ENCODE assay signal across 21 cellular contexts in the genomic region with DNA sequence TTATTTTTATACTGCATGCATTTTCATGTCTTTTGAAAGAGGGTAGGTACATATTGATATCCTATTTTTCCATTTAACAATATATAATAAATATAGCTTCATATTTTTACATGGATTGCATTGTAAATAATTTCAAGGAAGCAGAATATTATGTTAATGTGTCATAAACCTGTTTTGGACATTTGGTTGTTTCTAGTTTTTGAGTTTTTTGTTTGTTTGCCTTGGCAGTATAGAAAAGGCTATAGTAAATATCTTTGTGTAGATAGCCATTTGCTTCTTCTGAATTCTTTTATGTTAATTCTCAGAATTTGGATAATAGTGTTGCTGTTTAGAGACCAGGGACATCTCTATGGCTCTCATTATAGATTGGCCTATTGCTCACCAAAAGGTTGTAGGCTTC.
DNase-seq lines count a peak whose midpoint lies in the region; ATAC-seq, FAIRE-seq and TF ChIP-seq lines count a peak whose summit lies in the region.
"Had no signal": no experiment of that assay in that cellular context is flagged by ENCODE, and none has a peak within 500 bp of the region (broad histone marks: within the 10 kb centered on the region; RNA-seq: fewer than 3 reads in every experiment).

No MANE protein-coding gene starts in this region.

- peak overlapping the region; percentile 42 for H3K4me2 ChIP-seq in PC-3 (ENCODE audit: low read length)
- H3K4me2 ChIP-seq: BLaER1 treated with 17β-estradiol and CSF1 and Interleukin-3, amounts not matched to agents 10 nM and 100 nM had no signal

- no peak for TF ChIP-seq EP300 in suprapubic skin (IDR thresholded peaks at IDR 0.05)

- H3K4me1 ChIP-seq in PC-3 (ENCODE audit: insufficient read depth, low read length) = peaks cover 53% of the 10 kb centered on the region
- no peaks in the 10 kb centered on the region for H3K4me1 ChIP-seq in kidney (ENCODE audit: control insufficient read depth in 1 of 2, insufficient read depth in 1 of 2, low read depth in 1 of 2, low read length in 2 of 2)
- peaks cover 8% of the 10 kb centered on the region for H3K4me1 ChIP-seq in suprapubic skin
- H3K4me1 ChIP-seq: BLaER1 treated with 17β-estradiol and CSF1 and Interleukin-3, amounts not matched to agents 10 nM and 100 nM; Caco-2 had no signal

- no peaks in the 10 kb centered on the region for H4K20me1 ChIP-seq in PC-3 (ENCODE audit: low read length)
- H4K20me1 ChIP-seq: BLaER1 treated with 17β-estradiol and CSF1 and Interleukin-3, amounts not matched to agents 10 nM and 100 nM had no signal

- H3K9me3 ChIP-seq in PC-3 (ENCODE audit: low read length) (no peaks in the 10 kb centered on the region), kidney (ENCODE audit: control insufficient read depth in 1 of 2, low read length in 2 of 2) (no peaks in the 10 kb centered on the region), suprapubic skin (no peaks in the 10 kb centered on the region)
- H3K9me3 ChIP-seq: BLaER1 treated with 17β-estradiol and CSF1 and Interleukin-3, amounts not matched to agents 10 nM and 100 nM; Caco-2 had no signal

- TF ChIP-seq CTCF in PC-3 (conservative IDR thresholded peaks at IDR 0.05; ENCODE audit: low read depth, low read length) (no peak), kidney (IDR thresholded peaks at IDR 0.05; ENCODE audit: borderline replicate concordance, extremely low read depth, insufficient read depth) (no peak), suprapubic skin (IDR thresholded peaks at IDR 0.05) (no peak)

- no TSS peak for BruUV-seq in PC-3 (replicated peaks; lab: Mats Ljungman, UMichigan)

- H3F3A ChIP-seq in PC-3 (ENCODE audit: low read length, unreplicated experiment) = peaks cover 9% of the 10 kb centered on the region

- no peak overlapping the region for H2AFZ ChIP-seq in PC-3 (ENCODE audit: low read length)

- FAIRE-seq in kidney (lab: Jason Lieb, UNC) = peak; percentile 25
- FAIRE-seq: A204.1, D721Med, GM12878, GM12892, GM18507 had no signal

- no peaks in the 10 kb centered on the region for H3K9me2 ChIP-seq in PC-3 (replicated peaks; ENCODE audit: low read length)

- POLR2A ChIA-PET in PC-3 (lab: Charles Lee; ENCODE audit: unreplicated experiment) = no interaction called here

- no peaks in the 10 kb centered on the region for H3K79me2 ChIP-seq in PC-3 (ENCODE audit: low read length)

- TF ChIP-seq POLR2A in suprapubic skin (IDR thresholded peaks at IDR 0.05) = no peak

- CTCF ChIA-PET in PC-3 (lab: Charles Lee) = interaction anchor here (0.6 kb wide), 1 partner anchor 239 kb away, joined by 6 read pairs; no protein-coding TSS in a partner anchor

- DNase-seq in PC-3 = peak; percentile 53
- DNase-seq in kidney = no peak
- no peak for DNase-seq in suprapubic skin (ENCODE audit: low spot score in 2 of 2)
- DNase-seq: 8988T; AML-193; Caco-2; Calu3; CD4-positive, alpha-beta T cell; CD8-positive, alpha-beta T cell; DMS79; DND-41; GDM1 had no signal

- H3K9ac ChIP-seq in PC-3 (ENCODE audit: low read length) (no peak overlapping the region), kidney (ENCODE audit: low read length in 2 of 2) (no peak overlapping the region)
- H3K9ac ChIP-seq: BLaER1 treated with 17β-estradiol and CSF1 and Interleukin-3, amounts not matched to agents 10 nM and 100 nM had no signal

- H3K36me3 ChIP-seq in PC-3 (ENCODE audit: low read depth, low read length) (no peaks in the 10 kb centered on the region), kidney (ENCODE audit: control insufficient read depth in 1 of 2, insufficient read depth in 2 of 2, low read length in 2 of 2) (no peaks in the 10 kb centered on the region), suprapubic skin (no peaks in the 10 kb centered on the region)
- H3K36me3 ChIP-seq: BLaER1 treated with 17β-estradiol and CSF1 and Interleukin-3, amounts not matched to agents 10 nM and 100 nM had no signal

- no peaks in the 10 kb centered on the region for H3K27me3 ChIP-seq in PC-3 (ENCODE audit: low read length)
- no peaks in the 10 kb centered on the region for H3K27me3 ChIP-seq in suprapubic skin
- H3K27me3 ChIP-seq: BLaER1 treated with 17β-estradiol and CSF1 and Interleukin-3, amounts not matched to agents 10 nM and 100 nM had no signal

- no peak overlapping the region for H3K4me3 ChIP-seq in PC-3 (ENCODE audit: low read length)
- H3K4me3 ChIP-seq in kidney (ENCODE audit: low read length in 2 of 2) = no peak overlapping the region
- H3K4me3 ChIP-seq in suprapubic skin = no peak overlapping the region
- H3K4me3 ChIP-seq: BLaER1 treated with 17β-estradiol and CSF1 and Interleukin-3, amounts not matched to agents 10 nM and 100 nM; GM12878 had no signal

- intact Hi-C loops in PC-3 (cut with micrococcal nuclease) = loop anchor here (10.0 kb wide), 2 partner anchors 188 to 412 kb away; no protein-coding TSS in a partner anchor
- intact Hi-C loops in kidney (cut with DNase I) = no loop called here

- ATAC-seq in PC-3 (no peak), GM21447 (IDR thresholded peaks at IDR 0.05; ENCODE audit: unreplicated experiment) (no peak), HG03108 (IDR thresholded peaks at IDR 0.05; ENCODE audit: unreplicated experiment) (no peak)
- ATAC-seq: CD8-positive, alpha-beta T cell; GM12878 had no signal

- H3K27ac ChIP-seq in PC-3 (ENCODE audit: low read length) (peak overlapping the region; percentile 42), kidney (ENCODE audit: low read depth in 2 of 2, low read length in 2 of 2) (no peak overlapping the region), suprapubic skin (no peak overlapping the region)
- H3K27ac ChIP-seq: BLaER1 treated with 17β-estradiol and CSF1 and Interleukin-3, amounts not matched to agents 10 nM and 100 nM; C4-2B had no signal
